1 cellular context compared by ENCODE assay signal in genomic region chr18:21612125-21613100, GRCh38.
TF ChIP-seq lines count a peak whose summit lies in the region.

TSS of gene SNRPD1 (plus strand) at chr18:21612314. CDS start at chr18:21612430, 116 bp downstream.

TF ChIP-seq in K562, 482 proteins besides CTCF, POLR2A, EP300 and RAD21 (continued from another document and continues in another):
- no peak for TF ChIP-seq ZNF407 (IDR thresholded peaks at IDR 0.05; ENCODE audit: low read depth)
- peak; percentile 62 for TF ChIP-seq ZNF24 (IDR thresholded peaks at IDR 0.05)
- TF ChIP-seq PCBP1 (IDR thresholded peaks at IDR 0.05; ENCODE audit: low read depth, low read length, poor library complexity, severe bottlenecking) = peak; percentile 86
- TF ChIP-seq RBBP5 (IDR thresholded peaks at IDR 0.05; ENCODE audit: borderline replicate concordance, insufficient read depth, low read length, poor library complexity, severe bottlenecking) = peak; percentile 96
- no peak for TF ChIP-seq HDAC8 (tag; IDR thresholded peaks at IDR 0.05)
- no peak for TF ChIP-seq RBM15 (IDR thresholded peaks at IDR 0.05; ENCODE audit: insufficient read depth, low read length)
- no peak for TF ChIP-seq CBX8 (IDR thresholded peaks at IDR 0.05; ENCODE audit: borderline replicate concordance, extremely low read depth, low read depth, low read length, poor library complexity, severe bottlenecking)
- no peak for TF ChIP-seq SMARCC2 (IDR thresholded peaks at IDR 0.05; ENCODE audit: low read depth)
- no peak for TF ChIP-seq YBX1 (IDR thresholded peaks at IDR 0.05)
- no peak for TF ChIP-seq U2AF2 (optimal IDR thresholded peaks at IDR 0.05; ENCODE audit: low read depth, low read length)
- TF ChIP-seq CSDE1 (IDR thresholded peaks at IDR 0.05) = no peak
- no peak for TF ChIP-seq RREB1 (CRISPR knock-in tag; IDR thresholded peaks at IDR 0.05)
- TF ChIP-seq ADNP (tag; IDR thresholded peaks at IDR 0.05) = no peak
- peak; percentile 97 for TF ChIP-seq ZBTB40 (IDR thresholded peaks at IDR 0.05)
- TF ChIP-seq ZBTB40 (CRISPR knock-in tag; IDR thresholded peaks at IDR 0.05) = no peak; the same call in 1 of the 2 replicates
- no peak for TF ChIP-seq TFAM (CRISPR knock-in tag; conservative IDR thresholded peaks at IDR 0.05)
- TF ChIP-seq NR4A1 (CRISPR knock-in tag; IDR thresholded peaks at IDR 0.05) = no peak
- no peak for TF ChIP-seq NR4A1 (tag; IDR thresholded peaks at IDR 0.05)
- TF ChIP-seq SMAD3 (CRISPR knock-in tag; conservative IDR thresholded peaks at IDR 0.05) = no peak
- peak; percentile 98 for TF ChIP-seq ETV1 (tag; conservative IDR thresholded peaks at IDR 0.05; ENCODE audit: low read depth)
- peak; percentile 97 for TF ChIP-seq THAP12 (CRISPR knock-in tag; IDR thresholded peaks at IDR 0.05)
- TF ChIP-seq ZNF830 (CRISPR knock-in tag; IDR thresholded peaks at IDR 0.05) = no peak
- TF ChIP-seq ZNF232 (CRISPR knock-in tag; IDR thresholded peaks at IDR 0.05) = no peak
- TF ChIP-seq PPARD (CRISPR knock-in tag; IDR thresholded peaks at IDR 0.05) = no peak
- TF ChIP-seq E2F8 (IDR thresholded peaks at IDR 0.05; ENCODE audit: low read depth, partially characterized antibody) = peak; percentile 93
- TF ChIP-seq ZNF436 (CRISPR knock-in tag; IDR thresholded peaks at IDR 0.05) = no peak
